14 cellular contexts compared by ENCODE assay signal in genomic region chr10:63603709-63604445, GRCh38.
DNase-seq lines count a peak whose midpoint lies in the region; ATAC-seq and TF ChIP-seq lines count a peak whose summit lies in the region.
"Had no signal": no experiment of that assay in that cellular context is flagged by ENCODE, and none has a peak within 500 bp of the region (broad histone marks: within the 10 kb centered on the region; RNA-seq: fewer than 3 reads in every experiment).

No MANE protein-coding gene starts in this region.

- H3K27ac Mint-ChIP-seq in activated naive CD8-positive, alpha-beta T cell treated with anti-CD3 and anti-CD28 coated beads for 36 hours: no peak overlapping the region
- no peak overlapping the region; the same call in 1 of the 2 replicates for H3K27ac Mint-ChIP-seq in HFFc6
- H3K27ac Mint-ChIP-seq: activated CD4-positive, alpha-beta T cell treated with anti-CD3 and anti-CD28 coated beads for 36 hours; type B pancreatic cell had no signal

- H3K4me1 Mint-ChIP-seq in activated naive CD8-positive, alpha-beta T cell treated with anti-CD3 and anti-CD28 coated beads for 36 hours: peaks cover 2% of the 10 kb centered on the region
- no peaks in the 10 kb centered on the region for H3K4me1 Mint-ChIP-seq in HFFc6 (ENCODE audit: low read depth)

- TF ChIP-seq CTCF in astrocyte of the spinal cord (IDR thresholded peaks at IDR 0.05; ENCODE audit: low read depth, low read length) (no peak), HFFc6 (IDR thresholded peaks at IDR 0.05) (no peak)

- H3K4me3 Mint-ChIP-seq in activated naive CD8-positive, alpha-beta T cell treated with anti-CD3 and anti-CD28 coated beads for 36 hours: no peak overlapping the region
- no peak overlapping the region for H3K4me3 Mint-ChIP-seq in HFFc6
- H3K4me3 Mint-ChIP-seq: activated CD4-positive, alpha-beta T cell treated with anti-CD3 and anti-CD28 coated beads for 36 hours; type B pancreatic cell had no signal

- H3K27me3 Mint-ChIP-seq in activated naive CD8-positive, alpha-beta T cell treated with anti-CD3 and anti-CD28 coated beads for 36 hours: no peaks in the 10 kb centered on the region
- no peaks in the 10 kb centered on the region; the same call in 1 of the 2 replicates for H3K27me3 Mint-ChIP-seq in HFFc6 (ENCODE audit: insufficient read depth)
- H3K27me3 Mint-ChIP-seq: activated CD4-positive, alpha-beta T cell treated with anti-CD3 and anti-CD28 coated beads for 36 hours; type B pancreatic cell had no signal

- in situ Hi-C loops in astrocyte of the spinal cord (cut with HindIII; ENCODE audit: low sequenced_read_pairs): no loop called here

- no peak overlapping the region for H3K4me3 ChIP-seq in astrocyte of the spinal cord (ENCODE audit: low read depth, low read length)
- H3K4me3 ChIP-seq: A549, ascending aorta had no signal

- peaks cover 2% of the 10 kb centered on the region for H3K36me3 Mint-ChIP-seq in activated naive CD8-positive, alpha-beta T cell treated with anti-CD3 and anti-CD28 coated beads for 36 hours
- no peaks in the 10 kb centered on the region for H3K36me3 Mint-ChIP-seq in HFFc6 (ENCODE audit: low read depth)

- ATAC-seq in GM19351 (IDR thresholded peaks at IDR 0.05; ENCODE audit: unreplicated experiment): peak; percentile 90
- peak; percentile 83 for ATAC-seq in HG02885 (IDR thresholded peaks at IDR 0.05; ENCODE audit: poor library complexity, unreplicated experiment)
- ATAC-seq: A549; activated CD4-positive, alpha-beta T cell treated with anti-CD3 and anti-CD28 coated beads for 36 hours had no signal

- no peaks in the 10 kb centered on the region for H3K9me3 Mint-ChIP-seq in activated naive CD8-positive, alpha-beta T cell treated with anti-CD3 and anti-CD28 coated beads for 36 hours
- no peaks in the 10 kb centered on the region for H3K9me3 Mint-ChIP-seq in HFFc6
- H3K9me3 Mint-ChIP-seq: type B pancreatic cell had no signal

- DNase-seq in AG08396 (ENCODE audit: low spot score): peak; percentile 12
- peak; percentile 72 for DNase-seq in astrocyte of the spinal cord (ENCODE audit: low read depth, low spot score)
- no peak for DNase-seq in SW480 (ENCODE audit: low spot score)
- DNase-seq in activated CD8-positive, alpha-beta memory T cell treated with anti-CD3 and anti-CD28 coated beads, Interleukin-2, amount 50 U/mL, for 48 hours: no peak
- DNase-seq in activated naive CD8-positive, alpha-beta T cell treated with anti-CD3 and anti-CD28 coated beads for 36 hours: no peak
- DNase-seq in HFFc6: no peak
- DNase-seq: activated CD4-positive, alpha-beta T cell treated with anti-CD3 and anti-CD28 coated beads for 36 hours; GF-D8; NCI-H146 had no signal

Comparison
In these comparisons a context has a peak if more than half of its experiments do, and no peak if none do; other contexts are left out.
1. DNase-seq: peak in AG08396 (single experiment) and astrocyte of the spinal cord (single experiment); none in SW480 (single experiment), activated CD8-positive, alpha-beta memory T cell treated with anti-CD3 and anti-CD28 coated beads, Interleukin-2, amount 50 U/mL, for 48 hours (single experiment), activated naive CD8-positive, alpha-beta T cell treated with anti-CD3 and anti-CD28 coated beads for 36 hours (single experiment) and HFFc6 (single experiment).